32 cellular contexts compared by ENCODE assay signal in the genomic region with DNA sequence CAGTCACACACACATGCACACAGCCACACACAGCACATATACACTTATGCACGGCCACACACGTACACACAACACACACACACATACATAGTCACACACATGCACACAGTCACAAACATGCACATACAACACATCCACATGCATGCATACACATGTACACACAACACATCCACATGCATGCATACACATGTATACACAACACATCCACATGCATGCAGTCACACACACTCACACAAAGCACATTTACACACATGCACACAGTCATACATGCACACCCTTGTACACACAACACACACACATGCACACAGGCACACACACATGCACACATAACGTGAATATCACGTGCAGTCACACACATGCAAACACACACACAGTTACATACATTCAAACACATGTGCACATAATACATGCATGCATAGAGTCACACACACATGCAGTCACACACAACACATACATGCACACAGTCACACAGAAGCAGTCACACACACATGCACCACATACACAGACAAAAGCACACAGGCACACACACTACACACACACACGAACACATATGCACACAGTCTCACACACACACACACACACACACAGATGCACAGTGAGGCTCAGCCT. TPM values are rescaled to one million over a fixed set of nuclear protein-coding genes. Genes with fewer than 3 reads are reported as not detected.
"Had no signal": no experiment of that assay in that cellular context is flagged by ENCODE, and none has a peak within 500 bp of the region (broad histone marks: within the 10 kb centered on the region; RNA-seq: fewer than 3 reads in every experiment).

No MANE protein-coding gene starts in this region.

- H3K27ac ChIP-seq: body of pancreas, epithelial cell of prostate, esophagus squamous epithelium, pancreas, psoas muscle, spleen, suprapubic skin, tibial artery, WERI-Rb-1 had no signal

- H3K27me3 ChIP-seq: body of pancreas, pancreas had no signal

- DNase-seq: activated CD4-positive, alpha-beta T cell treated with anti-CD3 and anti-CD28 coated beads for 48 hours; activated CD4-positive, alpha-beta T cell treated with anti-CD3 and anti-CD28 coated beads, Interleukin-2, amount 50 U/mL, for 48 hours; activated CD8-positive, alpha-beta memory T cell treated with anti-CD3 and anti-CD28 coated beads, Interleukin-2, amount 50 U/mL, for 48 hours; activated T-cell treated with anti-CD3 and anti-CD28 coated beads, Interleukin-2, amount 50 U/mL, for 24 hours; body of pancreas; dermis blood vessel endothelial cell; effector CD4-positive, alpha-beta T cell; esophagus squamous epithelium; foreskin melanocyte; islet precursor cell; left ventricle myocardium superior; mucosa of descending colon; nephron progenitor cell; nucleus accumbens; pancreas; psoas muscle; stimulated activated naive CD4-positive, alpha-beta T cell; T-helper 9 cell; WERI-Rb-1 had no signal

- H3K4me3 Mint-ChIP-seq: activated naive CD4-positive, alpha-beta T cell treated with anti-CD3 and anti-CD28 coated beads, Interleukin-2, amount 50 U/mL, for 24 hours; activated T-cell treated with anti-CD3 and anti-CD28 coated beads, Interleukin-2, amount 50 U/mL, for 24 hours; nephron progenitor cell; T-helper 1 cell treated with Interleukin-12 subunit alpha and Interleukin-12 subunit beta and Interleukin-4 antibody, amounts not matched to agents 30 μg/mL and 1 μg/mL, for 36 hours had no signal

- H3K9me3 Mint-ChIP-seq: activated naive CD4-positive, alpha-beta T cell treated with anti-CD3 and anti-CD28 coated beads, Interleukin-2, amount 50 U/mL, for 24 hours had no signal

- H3K36me3 Mint-ChIP-seq: activated naive CD4-positive, alpha-beta T cell treated with anti-CD3 and anti-CD28 coated beads, Interleukin-2, amount 50 U/mL, for 24 hours had no signal

- H3K36me3 ChIP-seq: esophagus squamous epithelium, pancreas, spleen, suprapubic skin, tibial artery, WERI-Rb-1 had no signal

- ATAC-seq: activated CD4-positive, CD25-positive, alpha-beta regulatory T cell treated with anti-CD3 and anti-CD28 coated beads, Interleukin-2, amount 50 U/mL, for 24 hours; body of pancreas; left ventricle myocardium superior; mucosa of descending colon; psoas muscle had no signal

- H3K4me3 ChIP-seq: body of pancreas, esophagus squamous epithelium, mucosa of descending colon, pancreas, psoas muscle, spleen, suprapubic skin, tibial artery had no signal

- H3K27ac Mint-ChIP-seq: activated naive CD4-positive, alpha-beta T cell treated with anti-CD3 and anti-CD28 coated beads, Interleukin-2, amount 50 U/mL, for 24 hours; nephron progenitor cell; T-helper 1 cell treated with Interleukin-12 subunit alpha and Interleukin-12 subunit beta and Interleukin-4 antibody, amounts not matched to agents 30 μg/mL and 1 μg/mL, for 36 hours had no signal

- H3K9me3 ChIP-seq: pancreas, psoas muscle had no signal

- H3K4me1 ChIP-seq: body of pancreas, pancreas, psoas muscle, suprapubic skin, tibial artery had no signal

RNA-seq across cellular contexts. Expression of a gene that starts 18.8 kb away (rescaled TPM):
- total RNA-seq: glomerular endothelial cell had no signal

RNA-seq across cellular contexts. Expression of a gene that starts 34.6 kb away (rescaled TPM):
- total RNA-seq: aorta, body of pancreas, dermis blood vessel endothelial cell, esophagus squamous epithelium, glomerular endothelial cell, left ventricle myocardium superior, lung microvascular endothelial cell, mesenteric fat pad, mucosa of descending colon, myocyte, pancreas, psoas muscle, spleen, ureter had no signal
